Comparison of ENCODE assay signal across 11 cellular contexts in genomic region chr6:137493218-137494038, GRCh38. TPM values are rescaled to one million over a fixed set of nuclear protein-coding genes. Genes with fewer than 3 reads are reported as not detected.
DNase-seq lines count a peak whose midpoint lies in the region; ATAC-seq, FAIRE-seq and TF ChIP-seq lines count a peak whose summit lies in the region.
"Had no signal": no experiment of that assay in that cellular context is flagged by ENCODE, and none has a peak within 500 bp of the region (broad histone marks: within the 10 kb centered on the region; RNA-seq: fewer than 3 reads in every experiment).

No MANE protein-coding gene starts in this region.

- peaks cover 12% of the 10 kb centered on the region for H3K4me1 ChIP-seq in colonic mucosa

- H3K9me3 Mint-ChIP-seq in nephron: peaks cover 3% of the 10 kb centered on the region

- H3K4me3 ChIP-seq in colonic mucosa: no peak overlapping the region

- no peaks in the 10 kb centered on the region for H3K9me3 ChIP-seq in colonic mucosa

- intact Hi-C loops in colonic mucosa (cut with DNase I): no loop called here

- TF ChIP-seq POLR2A in GM12891 (IDR thresholded peaks at IDR 0.05; ENCODE audit: low read depth, low read length): no peak

- DNase-seq in DMS53 (lab: John Stamatoyannopoulos, UW) (peak; percentile 79), NCI-H524 (lab: John Stamatoyannopoulos, UW) (peak; percentile 94 to 97), colonic mucosa (peak; percentile 41), NCI-H1105 (lab: John Stamatoyannopoulos, UW) (no peak), ACHN (no peak), GM12891 (ENCODE audit: insufficient read length, low spot score) (no peak)

- peak overlapping the region; percentile 41 to 60 (median 45) for H3K4me3 Mint-ChIP-seq in nephron

- in situ Hi-C loops in ACHN (cut with HindIII; ENCODE audit: low pct_ligation_motif_present, low pct_unique_long_range_greater_than_20kb, low sequenced_read_pairs): no loop called here

- H3K9ac ChIP-seq in colonic mucosa (ENCODE audit: low read depth in 2 of 2, low read length in 2 of 2): no peak overlapping the region

- TF ChIP-seq CTCF in colonic mucosa (IDR thresholded peaks at IDR 0.05): no peak
- no peak for TF ChIP-seq CTCF in nephron (IDR thresholded peaks at IDR 0.05; ENCODE audit: unreplicated experiment in 3 of 3)

- H3K36me3 ChIP-seq in colonic mucosa: no peaks in the 10 kb centered on the region

- H3K27ac Mint-ChIP-seq in nephron: no peak overlapping the region

- H3K4me1 Mint-ChIP-seq in nephron: peaks cover 42% of the 10 kb centered on the region

- H3K27ac ChIP-seq in colonic mucosa: no peak overlapping the region

- no peak for ATAC-seq in HG03571 (IDR thresholded peaks at IDR 0.05; ENCODE audit: unreplicated experiment)

- H3K27me3 ChIP-seq in colonic mucosa: peaks cover 99% of the 10 kb centered on the region

- H3K27me3 Mint-ChIP-seq in nephron (ENCODE audit: low read depth): peaks cover 100% of the 10 kb centered on the region

- no peaks in the 10 kb centered on the region for H3K36me3 Mint-ChIP-seq in nephron (ENCODE audit: low read depth)

- no peak for FAIRE-seq in GM12891 (lab: Jason Lieb, UNC)

TF ChIP-seq in GM12891, 5 proteins besides CTCF, POLR2A, EP300 and RAD21:
- no peak for TF ChIP-seq PAX5 (IDR thresholded peaks at IDR 0.05; ENCODE audit: insufficient read depth, low read length, severe bottlenecking)
- no peak for TF ChIP-seq POLR2AphosphoS5 (IDR thresholded peaks at IDR 0.05; ENCODE audit: low read depth, low read length)
- no peak for TF ChIP-seq SPI1 (IDR thresholded peaks at IDR 0.05; ENCODE audit: low read depth, low read length)
- no peak for TF ChIP-seq POU2F2 (IDR thresholded peaks at IDR 0.05; ENCODE audit: low read depth, low read length)
- no peak for TF ChIP-seq TAF1 (IDR thresholded peaks at IDR 0.05; ENCODE audit: low read depth, low read length)
TF ChIP-seq in GM12891: peak in this region for 0.

RNA-seq across cellular contexts. Expression of gene OLIG3, which starts 0.8 kb away (rescaled TPM):
- not detected for total RNA-seq in colonic mucosa
- not detected for polyA plus RNA-seq in GM12891 (2012; ENCODE audit: low read depth, missing spikeins)
- total RNA-seq: glomerular endothelial cell, RPMI7951, skeletal muscle tissue had no signal

Comparison
In these comparisons a context has a peak if more than half of its experiments do, and no peak if none do; other contexts are left out.
1. DNase-seq: peak in DMS53 (single experiment), NCI-H524 (2 of 2) and colonic mucosa (single experiment); none in NCI-H1105 (single experiment), ACHN (single experiment) and GM12891 (single experiment).